ENCODE assay signal across 8 cellular contexts in genomic region chr7:44534501-44534900, GRCh38. TPM values are rescaled to one million over a fixed set of nuclear protein-coding genes. Genes with fewer than 3 reads are reported as not detected.
DNase-seq lines count a peak whose midpoint lies in the region; ATAC-seq, FAIRE-seq and TF ChIP-seq lines count a peak whose summit lies in the region.

No MANE protein-coding gene starts in this region.

- no peaks in the 10 kb centered on the region for H3K4me1 ChIP-seq in body of pancreas

- DNase-seq in A172 (ENCODE audit: low spot score) (peak; percentile 26), LoVo (ENCODE audit: low spot score) (peak; percentile 53), body of pancreas (peak in 2 of 4 donors; percentile 33 to 42), memory B cell (ENCODE audit: low spot score in 2 of 2) (peak; percentile 25 to 47), urothelium cell line (ENCODE audit: low spot score) (peak; percentile 71), lower leg skin (ENCODE audit: low spot score in 2 of 2) (no peak)
- peak; percentile 34 for DNase-seq in T-helper 2 cell treated with Interferon-gamma antibody and Interleukin-4, amounts not matched to agents 5 μg/mL and 100 μg/mL, for 36 hours (ENCODE audit: low spot score)

- no peaks in the 10 kb centered on the region for H3K9me3 ChIP-seq in body of pancreas

- no peak overlapping the region for H3K4me3 ChIP-seq in body of pancreas
- H3K4me3 ChIP-seq in lower leg skin (ENCODE audit: low read depth, poor library complexity, severe bottlenecking) = no peak overlapping the region

- H3K27me3 ChIP-seq in body of pancreas = no peaks in the 10 kb centered on the region

- intact Hi-C loops in body of pancreas (cut with DNase I) = no loop called here
- intact Hi-C loops in lower leg skin (cut with DNase I; ENCODE audit: low total_unique reads) = loop anchor here (2.0 kb wide), 1 partner anchor 24 kb away; no protein-coding TSS in a partner anchor

- no peak for TF ChIP-seq POLR2A in body of pancreas (IDR thresholded peaks at IDR 0.05)
- TF ChIP-seq POLR2A in lower leg skin (IDR thresholded peaks at IDR 0.05) = no peak

- no peaks in the 10 kb centered on the region for H3K36me3 Mint-ChIP-seq in T-helper 2 cell treated with Interferon-gamma antibody and Interleukin-4, amounts not matched to agents 5 μg/mL and 100 μg/mL, for 36 hours (ENCODE audit: low read depth)
- H3K36me3 Mint-ChIP-seq in memory B cell = no peaks in the 10 kb centered on the region

- H3K36me3 ChIP-seq in body of pancreas (replicated peaks in 1 of 2; ENCODE audit: insufficient read depth in 1 of 2, low read depth in 2 of 2) = no peaks in the 10 kb centered on the region

- no peak overlapping the region for H3K27ac ChIP-seq in body of pancreas

- peak; percentile 92 for TF ChIP-seq CTCF in GM12872 (IDR thresholded peaks at IDR 0.05; ENCODE audit: insufficient read depth, low read depth, low read length)
- TF ChIP-seq CTCF in body of pancreas (IDR thresholded peaks at IDR 0.05) = peak in 6 of 7 experiments; percentile 30 to 36 (median 31)
- no peak for TF ChIP-seq CTCF in lower leg skin (IDR thresholded peaks at IDR 0.05)

- H3K27me3 Mint-ChIP-seq in T-helper 2 cell treated with Interferon-gamma antibody and Interleukin-4, amounts not matched to agents 5 μg/mL and 100 μg/mL, for 36 hours (ENCODE audit: low read depth) = no peaks in the 10 kb centered on the region
- H3K27me3 Mint-ChIP-seq in memory B cell = no peaks in the 10 kb centered on the region

- no peak overlapping the region for H3K27ac Mint-ChIP-seq in T-helper 2 cell treated with Interferon-gamma antibody and Interleukin-4, amounts not matched to agents 5 μg/mL and 100 μg/mL, for 36 hours
- H3K27ac Mint-ChIP-seq in memory B cell = no peak overlapping the region

- WGBS in body of pancreas, 2 donors = 59 to 95% methylated on average over 4 to 7 of the region's 7 CpGs
- WGBS in lower leg skin, 2 donors = 62 to 66% methylated on average over 7 of the region's 7 CpGs

- no peaks in the 10 kb centered on the region for H3K9me3 Mint-ChIP-seq in T-helper 2 cell treated with Interferon-gamma antibody and Interleukin-4, amounts not matched to agents 5 μg/mL and 100 μg/mL, for 36 hours
- no peaks in the 10 kb centered on the region for H3K9me3 Mint-ChIP-seq in memory B cell

- no peaks in the 10 kb centered on the region for H3K4me1 Mint-ChIP-seq in T-helper 2 cell treated with Interferon-gamma antibody and Interleukin-4, amounts not matched to agents 5 μg/mL and 100 μg/mL, for 36 hours (ENCODE audit: low read depth)
- peaks cover 9% of the 10 kb centered on the region for H3K4me1 Mint-ChIP-seq in memory B cell

- no peak for ATAC-seq in body of pancreas
- peak; percentile 72 for ATAC-seq in memory B cell (ENCODE audit: low read depth)

- H3K4me3 Mint-ChIP-seq in T-helper 2 cell treated with Interferon-gamma antibody and Interleukin-4, amounts not matched to agents 5 μg/mL and 100 μg/mL, for 36 hours = no peak overlapping the region
- H3K4me3 Mint-ChIP-seq in memory B cell = no peak overlapping the region

- no peak for FAIRE-seq in urothelium cell line (lab: Jason Lieb, UNC)

RNA-seq across cellular contexts. Expression of gene NPC1L1, which starts 6.6 kb away (rescaled TPM):
- total RNA-seq in A172 (2014; rRNA removed; shearing (Covaris generic)) = not detected in 2 replicates
- total RNA-seq in body of pancreas (under 1 TPM in 1 of 2 donors, not detected in 1; 0.52 TPM), lower leg skin (under 1 TPM in 3 of 4 donors, not detected in 1; 0.08 to 0.13 (median 0.10) TPM)

RNA-seq across cellular contexts. Expression of gene DDX56, which starts 39.2 kb away (rescaled TPM):
- total RNA-seq in A172 (2014; rRNA removed; shearing (Covaris generic)) = 174 and 175 TPM in 2 replicates
- total RNA-seq in body of pancreas = 10 to 100 TPM; 32.2 to 54.1 TPM
- 10 to 100 TPM; 58.9 to 71.7 (median 68.3) TPM for total RNA-seq in lower leg skin

RNA-seq across cellular contexts. Expression of gene NUDCD3, which starts 44.0 kb away (rescaled TPM):
- total RNA-seq in A172 (2014; rRNA removed; shearing (Covaris generic)) = 110 and 129 TPM in 2 replicates
- total RNA-seq in body of pancreas (10 to 100 TPM; 20.4 to 20.8 TPM), lower leg skin (10 to 100 TPM; 53.3 to 87.9 (median 73.2) TPM)

RNA-seq across cellular contexts. Expression of gene TMED4, which starts 47.5 kb away (rescaled TPM):
- 141 and 265 TPM in 2 replicates for total RNA-seq in A172 (2014; rRNA removed; shearing (Covaris generic))
- total RNA-seq in body of pancreas (10 to 100 TPM; 52.4 to 65.6 TPM), lower leg skin (100 to 1,000 TPM; 133 to 166 (median 153) TPM)

Comparison
In these comparisons a context has a peak if more than half of its experiments do, and no peak if none do; other contexts are left out.
1. DNase-seq: peak in A172 (single experiment), LoVo (single experiment), T-helper 2 cell treated with Interferon-gamma antibody and Interleukin-4, amounts not matched to agents 5 μg/mL and 100 μg/mL, for 36 hours (single experiment), memory B cell (2 of 2) and urothelium cell line (single experiment); none in lower leg skin (0 of 2).
2. CTCF ChIP-seq: peak in GM12872 (single experiment) and body of pancreas (6 of 7); none in lower leg skin (0 of 3).